ENCODE assay signal across 21 cellular contexts in the genomic region with DNA sequence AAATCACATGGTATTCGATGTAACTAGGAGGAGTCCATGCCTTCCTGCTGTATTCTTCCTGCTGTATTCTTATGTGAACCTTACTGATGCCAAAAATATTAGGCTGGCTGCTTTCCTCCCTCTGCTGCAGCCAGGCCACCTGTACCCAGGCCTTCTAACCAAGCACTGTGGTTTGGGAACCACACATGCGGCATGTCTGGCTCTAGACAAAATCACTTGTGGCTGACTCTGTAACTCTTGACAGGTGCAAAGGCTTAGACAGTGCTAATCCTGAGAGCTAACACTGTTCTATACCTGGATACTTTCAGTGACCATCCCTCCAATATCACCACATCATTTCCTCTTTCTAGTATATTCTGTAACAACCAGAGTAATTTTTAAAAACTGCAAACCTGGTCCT.
"Had no signal": no experiment of that assay in that cellular context is flagged by ENCODE, and none has a peak within 500 bp of the region (broad histone marks: within the 10 kb centered on the region; RNA-seq: fewer than 3 reads in every experiment).

No MANE protein-coding gene starts in this region.

- DNase-seq: Kasumi-1; KG1; MV-4-11; NCI-H1105 treated with DMSO at 0.1 percent for 48 hours; NCI-H1417 treated with DMSO at 0.1 percent for 48 hours; NCI-H146; NCI-H1694 treated with DMSO at 0.1 percent for 48 hours; NCI-H1930; NCI-H2081; NCI-H2171 treated with DMSO at 0.1 percent for 48 hours; NCI-H345; NCI-H446 treated with DMSO at 0.1 percent for 48 hours; NCI-H510A treated with DMSO at 0.1 percent for 48 hours; NK-92 treated with Interleukin-12 subunit alpha and Interleukin-12 subunit beta, amount 100 ng/mL, for 24 hours; PC-3; SHP77 treated with DMSO at 0.1 percent for 48 hours; T-helper 1 cell had no signal

- H3K27me3 ChIP-seq: SJCRH30 had no signal

- H3K4me3 ChIP-seq: SJCRH30 had no signal

- ATAC-seq: Panc1, PC-3, Right ventricle myocardium inferior, SK-N-SH treated with all-trans-retinoic acid at 6 μM for 48 hours had no signal

- H3K9me3 ChIP-seq: SJCRH30 had no signal

- H3K36me3 ChIP-seq: SJCRH30 had no signal

- H3K27ac ChIP-seq: SJCRH30 had no signal
